ENCODE assay signal across 37 cellular contexts in genomic region chr4:183458005-183458404, GRCh38.
"Had no signal": no experiment of that assay in that cellular context is flagged by ENCODE, and none has a peak within 500 bp of the region (broad histone marks: within the 10 kb centered on the region; RNA-seq: fewer than 3 reads in every experiment).

No MANE protein-coding gene starts in this region.

- H3K4me1 ChIP-seq: adrenal gland, body of pancreas, breast epithelium had no signal

- H3K9me3 ChIP-seq: adrenal gland, body of pancreas, breast epithelium had no signal

- ATAC-seq: activated CD8-positive, alpha-beta memory T cell treated with anti-CD3 and anti-CD28 coated beads, Interleukin-2, amount 10 ng/mL, durations not matched to agents 7 days and 5 days; activated CD8-positive, alpha-beta T cell treated with anti-CD3 and anti-CD28 coated beads, Interleukin-2, amount 10 ng/mL, durations not matched to agents 7 days and 5 days; activated naive CD4-positive, alpha-beta T cell treated with anti-CD3 and anti-CD28 coated beads, Interleukin-2, amount 50 U/mL, for 72 hours; activated T-helper 17 cell treated with anti-CD3 and anti-CD28 coated beads, Interleukin-2, amount 50 U/mL, for 72 hours; body of pancreas had no signal

- H3K9me3 Mint-ChIP-seq: activated B cell treated with CpG ODN at 0.5 μM for 24 hours; activated CD4-positive, alpha-beta memory T cell treated with anti-CD3 and anti-CD28 coated beads for 36 hours; activated CD4-positive, alpha-beta T cell treated with anti-CD3 and anti-CD28 coated beads, Interleukin-2, amount 10 ng/mL, durations not matched to agents 24 days and 14 days; activated naive CD4-positive, alpha-beta T cell treated with anti-CD3 and anti-CD28 coated beads for 36 hours; activated naive CD8-positive, alpha-beta T cell treated with anti-CD3 and anti-CD28 coated beads for 36 hours; activated T-cell treated with anti-CD3 and anti-CD28 coated beads, Interleukin-2, amount 50 U/mL, for 24 hours; activated T-helper 1 cell treated with anti-CD3 and anti-CD28 coated beads, Interleukin-12 subunit alpha, Interleukin-12 subunit beta, Interleukin-2, Interleukin-4 antibody, amounts not matched to agents 30 ng/mL and 10 ng/mL and 1 ng/mL, durations not matched to agents 14 hours and 24 hours and 36 hours; activated T-helper 17 cell treated with anti-CD3 and anti-CD28 coated beads, Interleukin-2, amount 50 U/mL, for 72 hours; T-helper 1 cell treated with Interleukin-12 subunit alpha and Interleukin-12 subunit beta and Interleukin-4 antibody, amounts not matched to agents 30 μg/mL and 1 μg/mL, for 36 hours; T-helper 2 cell treated with Interferon-gamma antibody and Interleukin-4, amounts not matched to agents 5 μg/mL and 100 μg/mL, for 36 hours had no signal

- H3K4me1 Mint-ChIP-seq: activated T-helper 17 cell treated with anti-CD3 and anti-CD28 coated beads, Interleukin-2, amount 50 U/mL, for 72 hours had no signal

- H3K4me3 Mint-ChIP-seq: activated B cell treated with CpG ODN at 0.5 μM for 24 hours; activated CD4-positive, alpha-beta memory T cell treated with anti-CD3 and anti-CD28 coated beads for 36 hours; activated CD4-positive, alpha-beta T cell treated with anti-CD3 and anti-CD28 coated beads, Interleukin-2, amount 10 ng/mL, durations not matched to agents 24 days and 14 days; activated CD8-positive, alpha-beta memory T cell treated with anti-CD3 and anti-CD28 coated beads, Interleukin-2, amount 10 ng/mL, durations not matched to agents 7 days and 5 days; activated CD8-positive, alpha-beta T cell treated with anti-CD3 and anti-CD28 coated beads, Interleukin-2, amount 10 ng/mL, durations not matched to agents 7 days and 5 days; activated naive CD4-positive, alpha-beta T cell treated with anti-CD3 and anti-CD28 coated beads for 36 hours; activated naive CD8-positive, alpha-beta T cell treated with anti-CD3 and anti-CD28 coated beads for 36 hours; activated T-cell treated with anti-CD3 and anti-CD28 coated beads, Interleukin-2, amount 50 U/mL, for 24 hours; activated T-helper 1 cell treated with anti-CD3 and anti-CD28 coated beads, Interleukin-12 subunit alpha, Interleukin-12 subunit beta, Interleukin-2, Interleukin-4 antibody, amounts not matched to agents 30 ng/mL and 10 ng/mL and 1 ng/mL, durations not matched to agents 14 hours and 24 hours and 36 hours; activated T-helper 17 cell treated with anti-CD3 and anti-CD28 coated beads, Interleukin-2, amount 50 U/mL, for 72 hours; T-helper 1 cell treated with Interleukin-12 subunit alpha and Interleukin-12 subunit beta and Interleukin-4 antibody, amounts not matched to agents 30 μg/mL and 1 μg/mL, for 36 hours; T-helper 2 cell treated with Interferon-gamma antibody and Interleukin-4, amounts not matched to agents 5 μg/mL and 100 μg/mL, for 36 hours had no signal

- H3K27ac ChIP-seq: adrenal gland, body of pancreas, brain microvascular endothelial cell, breast epithelium, VCaP had no signal

- DNase-seq: activated B cell treated with CpG ODN at 0.5 μM for 24 hours; activated CD4-positive, alpha-beta memory T cell treated with anti-CD3 and anti-CD28 coated beads for 36 hours; activated CD4-positive, alpha-beta T cell treated with anti-CD3 and anti-CD28 coated beads for 4 hours; activated CD4-positive, alpha-beta T cell treated with anti-CD3 and anti-CD28 coated beads, Interleukin-2, amount 10 ng/mL, durations not matched to agents 24 days and 14 days; activated CD4-positive, alpha-beta T cell treated with anti-CD3 and anti-CD28 coated beads, Interleukin-2, amount 50 U/mL, for 1 hour; activated CD4-positive, alpha-beta T cell treated with anti-CD3 and anti-CD28 coated beads, Interleukin-2, amount 50 U/mL, for 4 hours; activated CD4-positive, CD25-positive, alpha-beta regulatory T cell treated with anti-CD3 and anti-CD28 coated beads, Interleukin-2, amount 50 U/mL, for 72 hours; activated CD8-positive, alpha-beta memory T cell treated with anti-CD3 and anti-CD28 coated beads for 24 hours; activated CD8-positive, alpha-beta memory T cell treated with anti-CD3 and anti-CD28 coated beads, Interleukin-2, amount 10 ng/mL, durations not matched to agents 7 days and 5 days; activated CD8-positive, alpha-beta memory T cell treated with anti-CD3 and anti-CD28 coated beads, Interleukin-2, amount 50 U/mL, for 48 hours; activated CD8-positive, alpha-beta T cell treated with anti-CD3 and anti-CD28 coated beads, Interleukin-2, amount 10 ng/mL, durations not matched to agents 7 days and 5 days; activated effector memory CD4-positive, alpha-beta T cell treated with anti-CD3 and anti-CD28 coated beads, Interleukin-2, amount 50 U/mL, for 16 hours; activated gamma-delta T cell treated with Interleukin-2 at 50 U/mL for 16 hours; activated naive CD4-positive, alpha-beta T cell; activated naive CD4-positive, alpha-beta T cell treated with anti-CD3 and anti-CD28 coated beads for 36 hours; activated naive CD4-positive, alpha-beta T cell treated with anti-CD3 and anti-CD28 coated beads, Interleukin-2, amount 50 U/mL, for 16 hours; activated naive CD8-positive, alpha-beta T cell treated with anti-CD3 and anti-CD28 coated beads for 36 hours; activated T-cell treated with anti-CD3 and anti-CD28 coated beads, Interleukin-2, amount 50 U/mL, for 24 hours; activated T-cell treated with anti-CD3 and anti-CD28 coated beads, Interleukin-2, amount 50 U/mL, for 48 hours; adrenal gland; amniotic stem cell; aorta; body of pancreas; brain microvascular endothelial cell; central memory CD4-positive, alpha-beta T cell; T-helper 1 cell; T-helper 2 cell; T-helper 9 cell had no signal

- H3K27me3 Mint-ChIP-seq: activated B cell treated with CpG ODN at 0.5 μM for 24 hours; activated CD4-positive, alpha-beta memory T cell treated with anti-CD3 and anti-CD28 coated beads for 36 hours; activated CD4-positive, alpha-beta T cell treated with anti-CD3 and anti-CD28 coated beads, Interleukin-2, amount 10 ng/mL, durations not matched to agents 24 days and 14 days; activated CD8-positive, alpha-beta memory T cell treated with anti-CD3 and anti-CD28 coated beads, Interleukin-2, amount 10 ng/mL, durations not matched to agents 7 days and 5 days; activated naive CD8-positive, alpha-beta T cell treated with anti-CD3 and anti-CD28 coated beads for 36 hours; activated T-cell treated with anti-CD3 and anti-CD28 coated beads, Interleukin-2, amount 50 U/mL, for 24 hours; activated T-helper 17 cell treated with anti-CD3 and anti-CD28 coated beads, Interleukin-2, amount 50 U/mL, for 72 hours had no signal

- H3K27me3 ChIP-seq: adrenal gland, body of pancreas, brain microvascular endothelial cell, breast epithelium had no signal

- H3K36me3 ChIP-seq: adrenal gland, breast epithelium had no signal

- FAIRE-seq: astrocyte, TTC549 had no signal

- H3K4me3 ChIP-seq: adrenal gland, body of pancreas, breast epithelium had no signal

- H3K27ac Mint-ChIP-seq: activated B cell treated with CpG ODN at 0.5 μM for 24 hours; activated CD4-positive, alpha-beta memory T cell treated with anti-CD3 and anti-CD28 coated beads for 36 hours; activated CD4-positive, alpha-beta T cell treated with anti-CD3 and anti-CD28 coated beads, Interleukin-2, amount 10 ng/mL, durations not matched to agents 24 days and 14 days; activated CD8-positive, alpha-beta memory T cell treated with anti-CD3 and anti-CD28 coated beads, Interleukin-2, amount 10 ng/mL, durations not matched to agents 7 days and 5 days; activated CD8-positive, alpha-beta T cell treated with anti-CD3 and anti-CD28 coated beads, Interleukin-2, amount 10 ng/mL, durations not matched to agents 7 days and 5 days; activated naive CD4-positive, alpha-beta T cell treated with anti-CD3 and anti-CD28 coated beads for 36 hours; activated naive CD4-positive, alpha-beta T cell treated with anti-CD3 and anti-CD28 coated beads, Interleukin-2, amount 50 U/mL, for 72 hours; activated naive CD8-positive, alpha-beta T cell treated with anti-CD3 and anti-CD28 coated beads for 36 hours; activated T-cell treated with anti-CD3 and anti-CD28 coated beads, Interleukin-2, amount 50 U/mL, for 24 hours; activated T-helper 1 cell treated with anti-CD3 and anti-CD28 coated beads, Interleukin-12 subunit alpha, Interleukin-12 subunit beta, Interleukin-2, Interleukin-4 antibody, amounts not matched to agents 30 ng/mL and 10 ng/mL and 1 ng/mL, durations not matched to agents 14 hours and 24 hours and 36 hours; activated T-helper 17 cell treated with anti-CD3 and anti-CD28 coated beads, Interleukin-2, amount 50 U/mL, for 72 hours; T-helper 1 cell treated with Interleukin-12 subunit alpha and Interleukin-12 subunit beta and Interleukin-4 antibody, amounts not matched to agents 30 μg/mL and 1 μg/mL, for 36 hours; T-helper 2 cell treated with Interferon-gamma antibody and Interleukin-4, amounts not matched to agents 5 μg/mL and 100 μg/mL, for 36 hours had no signal

- H3K36me3 Mint-ChIP-seq: activated CD4-positive, alpha-beta memory T cell treated with anti-CD3 and anti-CD28 coated beads for 36 hours; activated CD8-positive, alpha-beta memory T cell treated with anti-CD3 and anti-CD28 coated beads, Interleukin-2, amount 10 ng/mL, durations not matched to agents 7 days and 5 days had no signal
